22 cellular contexts compared by ENCODE assay signal in the genomic region with DNA sequence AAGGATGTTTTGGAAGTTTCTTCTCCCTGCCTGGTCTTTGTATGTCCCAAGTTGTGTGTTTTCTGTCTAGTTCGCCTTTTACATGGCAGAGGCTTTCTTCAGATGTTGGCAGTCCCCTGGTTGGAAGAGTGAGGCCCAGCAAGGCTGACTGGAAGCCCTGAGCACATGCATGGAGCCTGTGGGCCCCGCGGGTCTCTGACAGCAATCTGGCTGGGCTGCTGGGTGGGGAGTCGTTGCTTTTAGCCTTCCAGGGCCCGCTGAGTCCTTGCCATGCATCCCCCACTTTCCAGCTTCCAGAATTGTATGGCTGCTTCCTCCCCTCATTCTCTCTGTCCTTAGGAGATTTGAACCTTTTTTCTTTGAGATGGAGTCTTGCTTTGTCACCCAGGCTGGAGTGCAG.
"Had no signal": no experiment of that assay in that cellular context is flagged by ENCODE, and none has a peak within 500 bp of the region (broad histone marks: within the 10 kb centered on the region; RNA-seq: fewer than 3 reads in every experiment).

No MANE protein-coding gene starts in this region.

- H3K9me2 ChIP-seq: SK-N-SH had no signal

- H3K27me3 Mint-ChIP-seq: activated CD4-positive, alpha-beta T cell treated with anti-CD3 and anti-CD28 coated beads for 36 hours; activated CD8-positive, alpha-beta T cell treated with anti-CD3 and anti-CD28 coated beads for 36 hours; activated naive CD4-positive, alpha-beta T cell treated with anti-CD3 and anti-CD28 coated beads, Interleukin-2, amount 50 U/mL, for 24 hours; central memory CD8-positive, alpha-beta T cell had no signal

- H3K27me3 ChIP-seq: ascending aorta, body of pancreas, SJCRH30 had no signal

- H3K36me3 ChIP-seq: ascending aorta, SJCRH30 had no signal

- H3K4me3 Mint-ChIP-seq: activated CD4-positive, alpha-beta T cell treated with anti-CD3 and anti-CD28 coated beads for 36 hours; activated CD8-positive, alpha-beta T cell treated with anti-CD3 and anti-CD28 coated beads for 36 hours; activated naive CD4-positive, alpha-beta T cell treated with anti-CD3 and anti-CD28 coated beads, Interleukin-2, amount 50 U/mL, for 24 hours; activated T-helper 1 cell treated with anti-CD3 and anti-CD28 coated beads, Interleukin-12 subunit alpha, Interleukin-12 subunit beta, Interleukin-2, Interleukin-4 antibody, amounts not matched to agents 30 ng/mL and 10 ng/mL and 1 ng/mL, durations not matched to agents 14 hours and 24 hours and 36 hours; central memory CD8-positive, alpha-beta T cell had no signal

- H3K4me3 ChIP-seq: ascending aorta, body of pancreas, SJCRH30 had no signal

- ATAC-seq: activated CD4-positive, alpha-beta T cell treated with anti-CD3 and anti-CD28 coated beads for 36 hours; activated CD8-positive, alpha-beta T cell treated with anti-CD3 and anti-CD28 coated beads for 36 hours; body of pancreas; PC-3 had no signal

- H3K27ac Mint-ChIP-seq: activated CD4-positive, alpha-beta T cell treated with anti-CD3 and anti-CD28 coated beads for 36 hours; activated CD8-positive, alpha-beta T cell treated with anti-CD3 and anti-CD28 coated beads for 36 hours; activated naive CD4-positive, alpha-beta T cell treated with anti-CD3 and anti-CD28 coated beads, Interleukin-2, amount 50 U/mL, for 24 hours; activated T-helper 1 cell treated with anti-CD3 and anti-CD28 coated beads, Interleukin-12 subunit alpha, Interleukin-12 subunit beta, Interleukin-2, Interleukin-4 antibody, amounts not matched to agents 30 ng/mL and 10 ng/mL and 1 ng/mL, durations not matched to agents 14 hours and 24 hours and 36 hours had no signal

- H3K9me3 ChIP-seq: ascending aorta, body of pancreas, SK-N-SH had no signal

- H3K4me1 Mint-ChIP-seq: activated naive CD4-positive, alpha-beta T cell treated with anti-CD3 and anti-CD28 coated beads, Interleukin-2, amount 50 U/mL, for 24 hours had no signal

- H3K27ac ChIP-seq: ascending aorta, body of pancreas, SJCRH30, VCaP had no signal

- H3K9me3 Mint-ChIP-seq: activated naive CD4-positive, alpha-beta T cell treated with anti-CD3 and anti-CD28 coated beads, Interleukin-2, amount 50 U/mL, for 24 hours; activated T-helper 1 cell treated with anti-CD3 and anti-CD28 coated beads, Interleukin-12 subunit alpha, Interleukin-12 subunit beta, Interleukin-2, Interleukin-4 antibody, amounts not matched to agents 30 ng/mL and 10 ng/mL and 1 ng/mL, durations not matched to agents 14 hours and 24 hours and 36 hours had no signal

- DNase-seq: activated CD4-positive, alpha-beta T cell treated with anti-CD3 and anti-CD28 coated beads for 36 hours; activated CD8-positive, alpha-beta memory T cell treated with anti-CD3 and anti-CD28 coated beads, Interleukin-2, amount 50 U/mL, for 4 hours; activated CD8-positive, alpha-beta T cell treated with anti-CD3 and anti-CD28 coated beads for 36 hours; activated effector memory CD4-positive, alpha-beta T cell treated with Interleukin-2 at 50 U/mL for 16 hours; activated naive CD4-positive, alpha-beta T cell; body of pancreas; KG1; NCI-H1048; NCI-H146; NCI-H187 treated with DMSO at 0.1 percent for 48 hours; NCI-H2081 treated with DMSO at 0.1 percent for 48 hours; NCI-H446; NCI-H524; PC-3; SJCRH30; SK-N-SH; T-helper 1 cell had no signal

- H3K4me1 ChIP-seq: SJCRH30 had no signal

- H3K4me2 ChIP-seq: SK-N-SH had no signal
